ENCODE assay signal across 23 cellular contexts in genomic region chr14:93688239-93688666, GRCh38.
A peak's percentile ranks its signal among the peaks of the same experiment; 100 is the strongest.
DNase-seq lines count a peak whose midpoint lies in the region; ATAC-seq and TF ChIP-seq lines count a peak whose summit lies in the region.
"Had no signal": no experiment of that assay in that cellular context is flagged by ENCODE, and none has a peak within 500 bp of the region (broad histone marks: within the 10 kb centered on the region; RNA-seq: fewer than 3 reads in every experiment).

No MANE protein-coding gene starts in this region.

- H3K4me1 ChIP-seq in thyroid gland: peaks cover 0 to 9% of the 10 kb centered on the region in 2 donors
- H3K4me1 ChIP-seq: colonic mucosa, upper lobe of left lung had no signal

- DNase-seq in NCI-H748 (lab: John Stamatoyannopoulos, UW; ENCODE audit: unreplicated experiment) (peak; percentile 49), NCI-H748 treated with DMSO at 0.1 percent for 48 hours (lab: John Stamatoyannopoulos, UW) (no peak), NCI-H2107 treated with DMSO at 0.1 percent for 48 hours (lab: John Stamatoyannopoulos, UW; ENCODE audit: unreplicated experiment) (peak; percentile 47), iPS DF 19.7 (ENCODE audit: low read depth, low spot score) (peak; percentile 92), retina (peak; percentile 18), thyroid gland (no peak)
- DNase-seq in stimulated activated CD4-positive, alpha-beta T cell treated with anti-CD3 and anti-CD28 coated beads, Interleukin-4, amount 100 ng/mL, for 4 hours: no peak
- DNase-seq: activated naive CD4-positive, alpha-beta T cell treated with anti-CD3 and anti-CD28 coated beads for 36 hours; activated T-cell treated with anti-CD3 and anti-CD28 coated beads, Interleukin-2, amount 50 U/mL, for 72 hours; AML-193; amygdala; CD8-positive, alpha-beta T cell; colonic mucosa; HCEC 1CT; left colon; NCI-H1092 treated with DMSO at 0.1 percent for 48 hours; NCI-H526 treated with DMSO at 0.1 percent for 48 hours; nucleus accumbens; OCI-M1; stimulated activated CD4-positive, alpha-beta T cell treated with anti-CD3 and anti-CD28 coated beads, Interleukin-1b, Interleukin-23, amount 100 ng/mL, for 48 hours; upper lobe of left lung had no signal

- H3K27me3 ChIP-seq in thyroid gland: no peaks in the 10 kb centered on the region
- H3K27me3 ChIP-seq: colonic mucosa, upper lobe of left lung had no signal

- no peaks in the 10 kb centered on the region for H3K36me3 ChIP-seq in thyroid gland
- H3K36me3 ChIP-seq: colonic mucosa, upper lobe of left lung had no signal

- H3K4me3 ChIP-seq in thyroid gland (replicated peaks in 1 of 3): no peak overlapping the region
- H3K4me3 ChIP-seq: colonic mucosa, upper lobe of left lung had no signal

- H3K27ac ChIP-seq in thyroid gland: no peak overlapping the region
- H3K27ac ChIP-seq: colonic mucosa, HL-60, upper lobe of left lung had no signal

- H3K9me3 ChIP-seq in thyroid gland: no peaks in the 10 kb centered on the region
- H3K9me3 ChIP-seq: colonic mucosa, upper lobe of left lung had no signal

- 20 to 31% methylated on average over 5 of the region's 5 CpGs for WGBS in thyroid gland, 2 donors

- no peak for ATAC-seq in HG02588 (IDR thresholded peaks at IDR 0.05; ENCODE audit: unreplicated experiment)
- ATAC-seq: activated T-cell treated with anti-CD3 and anti-CD28 coated beads, Interleukin-2, amount 50 U/mL, for 72 hours; CD8-positive, alpha-beta T cell; left colon had no signal

- intact Hi-C loops in thyroid gland (cut with DNase I): no loop called here

- no peak for TF ChIP-seq POLR2A in thyroid gland (IDR thresholded peaks at IDR 0.05)

- TF ChIP-seq CTCF in thyroid gland (IDR thresholded peaks at IDR 0.05): no peak

Comparison
In these comparisons a context has a peak if more than half of its experiments do, and no peak if none do; other contexts are left out.
1. DNase-seq: peak in NCI-H748 (single experiment), NCI-H2107 treated with DMSO at 0.1 percent for 48 hours (single experiment), iPS DF 19.7 (single experiment) and retina (single experiment); none in NCI-H748 treated with DMSO at 0.1 percent for 48 hours (single experiment), thyroid gland (0 of 2) and stimulated activated CD4-positive, alpha-beta T cell treated with anti-CD3 and anti-CD28 coated beads, Interleukin-4, amount 100 ng/mL, for 4 hours (0 of 2).